Comparison of ENCODE assay signal across 11 cellular contexts in genomic region chr2:10407432-10407831, GRCh38. TPM values are rescaled to one million over a fixed set of nuclear protein-coding genes. Genes with fewer than 3 reads are reported as not detected.
DNase-seq lines count a peak whose midpoint lies in the region; ATAC-seq, FAIRE-seq and TF ChIP-seq lines count a peak whose summit lies in the region.
"Had no signal": no experiment of that assay in that cellular context is flagged by ENCODE, and none has a peak within 500 bp of the region (broad histone marks: within the 10 kb centered on the region; RNA-seq: fewer than 3 reads in every experiment).

No MANE protein-coding gene starts in this region.

- peak overlapping the region; percentile 76 to 93 (median 89) for H3K27ac Mint-ChIP-seq in CD4-positive, CD25-positive, alpha-beta regulatory T cell
- H3K27ac Mint-ChIP-seq in natural killer cell (peak overlapping the region; percentile 90 to 91), mesothelial cell of epicardium (no peak overlapping the region)

- no peak for FAIRE-seq in GM12878 (lab: Jason Lieb, UNC)

- H3K27ac ChIP-seq in CD4-positive, CD25-positive, alpha-beta regulatory T cell (ENCODE audit: insufficient read depth, low read length, poor library complexity, severe bottlenecking) = peak overlapping the region; percentile 60
- H3K27ac ChIP-seq in GM12878 (ENCODE audit: control insufficient read depth, insufficient read depth) = peak overlapping the region; percentile 23; the same call in 1 of the 2 replicates

- no peaks in the 10 kb centered on the region for H4K20me1 ChIP-seq in GM12878 (ENCODE audit: control insufficient read depth, insufficient read depth)

- DNase-seq in CD4-positive, CD25-positive, alpha-beta regulatory T cell = peak in 1 of 3 donors; percentile 26
- DNase-seq in Jurkat, Clone E6-1 (ENCODE audit: low read depth, low spot score) = peak; percentile 46
- DNase-seq in GM12878 (ENCODE audit: low read depth, low spot score) (no peak), natural killer cell (no peak), A172 (ENCODE audit: low spot score) (no peak), mesothelial cell of epicardium (ENCODE audit: low spot score in 2 of 2, unreplicated experiment in 2 of 2) (no peak), mucosa of descending colon (no peak)
- no peak for DNase-seq in NK-92 treated with Interleukin-12 subunit alpha and Interleukin-12 subunit beta, amount 100 ng/mL, for 24 hours (lab: John Stamatoyannopoulos, UW)
- DNase-seq: HCEC 1CT, left ventricle myocardium superior, NCI-H2171 treated with DMSO at 0.1 percent for 48 hours had no signal

- H3K4me1 ChIP-seq in CD4-positive, CD25-positive, alpha-beta regulatory T cell (ENCODE audit: control insufficient read depth, insufficient read depth, low read length, poor library complexity, severe bottlenecking) = peaks cover 30% of the 10 kb centered on the region
- H3K4me1 ChIP-seq in GM12878 (ENCODE audit: control insufficient read depth, insufficient read depth, low read length) (peaks cover 38% of the 10 kb centered on the region), mucosa of descending colon (ENCODE audit: low read depth) (peaks cover 19% of the 10 kb centered on the region)

- SMC1A ChIA-PET in GM12878 (lab: Charles Lee; ENCODE audit: uncharacterized antibody, unreplicated experiment) = interaction anchor here (0.5 to 7.6 kb wide), 23 partner anchors 10 to 363 kb away, joined by 3 to 112 read pairs (median 17); partner anchors contain the start of genes HPCAL1, ODC1 and RRM2

- BruUV-seq in GM12878 (replicated peaks; lab: Mats Ljungman, UMichigan) = no TSS peak

- 32% methylated on average over 4 of the region's 4 CpGs for WGBS in GM12878 (ENCODE audit: insufficient coverage, insufficient replicate concordance, low lambda C conversion rate, missing lambda C conversion rate)

- peaks cover 9% of the 10 kb centered on the region for H3K36me3 Mint-ChIP-seq in CD4-positive, CD25-positive, alpha-beta regulatory T cell
- H3K36me3 Mint-ChIP-seq in natural killer cell = no peaks in the 10 kb centered on the region
- peaks cover 6% of the 10 kb centered on the region for H3K36me3 Mint-ChIP-seq in mesothelial cell of epicardium

- TF ChIP-seq CTCF in GM12878 (IDR thresholded peaks at IDR 0.05 in 2 of 3, conservative IDR thresholded peaks at IDR 0.05 in 1 of 3; ENCODE audit: control insufficient read depth in 2 of 3, extremely low read depth in 1 of 3, insufficient read depth in 1 of 3, low read depth in 3 of 3, low read length in 3 of 3) = no peak
- TF ChIP-seq CTCF in natural killer cell (IDR thresholded peaks at IDR 0.05) = no peak
- no peak for TF ChIP-seq CTCF in mesothelial cell of epicardium (IDR thresholded peaks at IDR 0.05; ENCODE audit: unreplicated experiment)
- no peak for TF ChIP-seq CTCF in mucosa of descending colon (IDR thresholded peaks at IDR 0.05)

- RAD21 ChIA-PET in GM12878 (lab: Charles Lee; ENCODE audit: unreplicated experiment) = interaction anchor here (0.9 to 6.5 kb wide), 21 partner anchors 23 to 335 kb away, joined by 3 to 181 read pairs (median 18); partner anchors contain the start of genes HPCAL1, ODC1 and RRM2

- H3K4me3 Mint-ChIP-seq in CD4-positive, CD25-positive, alpha-beta regulatory T cell = peak overlapping the region; percentile 3 to 92 (median 86)
- H3K4me3 Mint-ChIP-seq in natural killer cell (peak overlapping the region; percentile 95), mesothelial cell of epicardium (no peak overlapping the region)

- H3K4me1 Mint-ChIP-seq in CD4-positive, CD25-positive, alpha-beta regulatory T cell = peaks cover 10 to 44% (median 29%) of the 10 kb centered on the region in 4 donors
- H3K4me1 Mint-ChIP-seq in natural killer cell = peaks cover 35 to 36% of the 10 kb centered on the region in 2 donors
- peaks cover 15% of the 10 kb centered on the region for H3K4me1 Mint-ChIP-seq in mesothelial cell of epicardium

- POLR2A ChIA-PET in GM12878 (lab: Charles Lee) = interaction anchor here (1.2 to 5.1 kb wide), 11 partner anchors 25 to 283 kb away, joined by 3 to 77 read pairs (median 15); partner anchors contain the start of genes HPCAL1 and ODC1

- TF ChIP-seq RAD21 in GM12878 (IDR thresholded peaks at IDR 0.05; ENCODE audit: insufficient read depth, low read depth, low read length) = no peak

- H3K9ac ChIP-seq in GM12878 (ENCODE audit: control insufficient read depth, insufficient read depth, low read length) = no peak overlapping the region

- no peak overlapping the region; the same call in 1 of the 2 replicates for H2AFZ ChIP-seq in GM12878 (ENCODE audit: control insufficient read depth, low read depth, low read length)

- H3K9me3 ChIP-seq in CD4-positive, CD25-positive, alpha-beta regulatory T cell (ENCODE audit: control insufficient read depth in 2 of 2, low read length in 2 of 2) = no peaks in the 10 kb centered on the region
- peaks cover 3% of the 10 kb centered on the region; the same call in 2 of the 3 replicates for H3K9me3 ChIP-seq in GM12878 (replicated peaks; ENCODE audit: control insufficient read depth, insufficient read depth, low read length)
- H3K9me3 ChIP-seq in mucosa of descending colon = no peaks in the 10 kb centered on the region

- no peaks in the 10 kb centered on the region for H3K79me2 ChIP-seq in GM12878 (ENCODE audit: control insufficient read depth, insufficient read depth, low read length)

- no peak for ATAC-seq in CD4-positive, CD25-positive, alpha-beta regulatory T cell (ENCODE audit: low read depth in 2 of 2)
- ATAC-seq in GM12878 (no peak), natural killer cell (no peak), mucosa of descending colon (no peak)
- ATAC-seq: left ventricle myocardium superior had no signal

- intact Hi-C loops in GM12878 (cut with micrococcal nuclease; ENCODE audit: unreplicated experiment) = no loop called here
- intact Hi-C loops in natural killer cell (cut with micrococcal nuclease) = no loop called here
- intact Hi-C loops in mucosa of descending colon (cut with DNase I, micrococcal nuclease) = no loop called here

- H3K36me3 ChIP-seq in CD4-positive, CD25-positive, alpha-beta regulatory T cell (ENCODE audit: control insufficient read depth, insufficient read depth, low read length) = peaks cover 16% of the 10 kb centered on the region
- no peaks in the 10 kb centered on the region; a peak in 1 of 4 replicates for H3K36me3 ChIP-seq in GM12878 (ENCODE audit: control insufficient read depth in 2 of 2, insufficient read depth in 2 of 2, low read length in 1 of 2)
- H3K36me3 ChIP-seq in mucosa of descending colon (ENCODE audit: low read depth) = no peaks in the 10 kb centered on the region

- H3K4me3 ChIP-seq in CD4-positive, CD25-positive, alpha-beta regulatory T cell (ENCODE audit: low read depth, low read length) = peak overlapping the region; percentile 87
- H3K4me3 ChIP-seq in Jurkat, Clone E6-1 (ENCODE audit: low read length) = no peak overlapping the region
- H3K4me3 ChIP-seq in GM12878 = no peak overlapping the region
- H3K4me3 ChIP-seq in mucosa of descending colon = no peak overlapping the region

- TF ChIP-seq POLR2A in GM12878 (IDR thresholded peaks at IDR 0.05; ENCODE audit: low read depth, low read length) = no peak

- H3K27me3 ChIP-seq in CD4-positive, CD25-positive, alpha-beta regulatory T cell (ENCODE audit: control insufficient read depth, insufficient read depth, low read length) = no peaks in the 10 kb centered on the region
- no peaks in the 10 kb centered on the region for H3K27me3 ChIP-seq in GM12878 (replicated peaks in 1 of 2; ENCODE audit: control insufficient read depth in 2 of 2, insufficient read depth in 2 of 2, low read length in 1 of 2)

- in situ Hi-C loops in GM12878 (cut with MboI) = no loop called here

- no peaks in the 10 kb centered on the region for H3K27me3 Mint-ChIP-seq in CD4-positive, CD25-positive, alpha-beta regulatory T cell
- H3K27me3 Mint-ChIP-seq in natural killer cell (ENCODE audit: low read depth in 2 of 2) = no peaks in the 10 kb centered on the region
- H3K27me3 Mint-ChIP-seq in mesothelial cell of epicardium (ENCODE audit: low read depth) = no peaks in the 10 kb centered on the region

- TF ChIP-seq EP300 in GM12878 (IDR thresholded peaks at IDR 0.05; ENCODE audit: borderline replicate concordance in 1 of 2, control insufficient read depth in 1 of 2, low read depth in 2 of 2, low read length in 2 of 2) = no peak

- no peaks in the 10 kb centered on the region for H3K9me3 Mint-ChIP-seq in CD4-positive, CD25-positive, alpha-beta regulatory T cell
- H3K9me3 Mint-ChIP-seq in natural killer cell (no peaks in the 10 kb centered on the region), mesothelial cell of epicardium (peaks cover 3% of the 10 kb centered on the region)

- CTCF ChIA-PET in GM12878 (lab: Yijun Ruan, JAX) = interaction anchor here (0.9 to 7.9 kb wide), 23 partner anchors 25 to 423 kb away, joined by 3 to 166 read pairs (median 27); partner anchors contain the start of genes HPCAL1, ODC1 and RRM2

- peak overlapping the region; percentile 98; the same call in 1 of the 2 replicates for H3K4me2 ChIP-seq in GM12878 (ENCODE audit: control insufficient read depth, insufficient read depth)

TF ChIP-seq in GM12878, 131 proteins besides CTCF, POLR2A, EP300 and RAD21 (continues in another document):
- no peak for TF ChIP-seq HDAC2 (IDR thresholded peaks at IDR 0.05)

RNA-seq across cellular contexts. Expression of gene ODC1, which starts 40.7 kb away (rescaled TPM):
- total RNA-seq in CD4-positive, CD25-positive, alpha-beta regulatory T cell = 105 TPM
- polyA plus RNA-seq in CD4-positive, CD25-positive, alpha-beta regulatory T cell = 100 to 1,000 TPM in 2 of 4 donors, 10 to 100 TPM in 2; 74.1 to 113 (median 92.6) TPM
- 187 TPM for polyA plus RNA-seq in Jurkat, Clone E6-1 (2012; ENCODE audit: insufficient read depth, insufficient read length)
- total RNA-seq in GM12878 (2013; cell fraction: nucleolus; rRNA removed) = 30.2 and 35.3 TPM in 2 replicates
- total RNA-seq in GM12878 (2014; rRNA removed) = 314 and 385 TPM in 2 replicates
- total RNA-seq in GM12878 (2014; rRNA removed; fragmentation: Illumina TruSeq; extraction: Trizol) = 393 and 419 TPM in 2 replicates
- total RNA-seq in GM12878 (2021) = 281 and 308 TPM in 2 replicates
- polyA plus RNA-seq in GM12878 (2011; ENCODE audit: low read depth) = 143 TPM
- 441 and 462 TPM in 2 replicates for polyA plus RNA-seq in GM12878 (2011; rRNA removed)
- polyA plus RNA-seq in GM12878 (2011; cell fraction: cytosol; rRNA removed) = 272 and 313 TPM in 2 replicates
- 176 and 243 TPM in 2 replicates for polyA plus RNA-seq in GM12878 (2011; cell fraction: nucleus; rRNA removed)
- 145 and 165 TPM in 2 replicates for polyA plus RNA-seq in GM12878 (2012)
- 423 and 510 TPM in 2 replicates for polyA plus RNA-seq in GM12878 (2014; fragmentation: Illumina TruSeq; extraction: Trizol)
- 100 to 1,000 TPM; 131 to 235 TPM for polyA plus RNA-seq in GM12878 (2014; fragmentation: Nextera tagmentation; extraction: Ambion mirVana)
- 318 and 385 TPM in 2 replicates for polyA plus RNA-seq in GM12878 (2014; rRNA removed)
- polyA plus RNA-seq in GM12878 (2016; fragmentation: Nextera tagmentation; extraction: Ambion mirVana) = 100 to 1,000 TPM in 1 of 2 experiments, 10 to 100 TPM in 1; 68.5 to 366 TPM
- polyA minus RNA-seq in GM12878 (2011; rRNA and poly(A)+ RNA removed) = 297 and 376 TPM in 2 replicates
- 90.7 and 122 TPM in 2 replicates for polyA minus RNA-seq in GM12878 (2011; cell fraction: cytosol; rRNA and poly(A)+ RNA removed)
- polyA minus RNA-seq in GM12878 (2011; cell fraction: nucleus; rRNA and poly(A)+ RNA removed) = 32.8 and 50.8 TPM in 2 replicates
- total RNA-seq in natural killer cell = 10 to 100 TPM; 38.7 to 85.4 (median 43.8) TPM
- 308 and 372 TPM in 2 replicates for total RNA-seq in A172 (2014; rRNA removed; shearing (Covaris generic))
- 138 to 148 TPM (median 148 TPM) in 3 replicates for total RNA-seq in mesothelial cell of epicardium
- 10 to 100 TPM; 32.2 to 60.2 (median 35.7) TPM for total RNA-seq in mucosa of descending colon
